Comparison of ENCODE assay signal across 8 cellular contexts in the genomic region with DNA sequence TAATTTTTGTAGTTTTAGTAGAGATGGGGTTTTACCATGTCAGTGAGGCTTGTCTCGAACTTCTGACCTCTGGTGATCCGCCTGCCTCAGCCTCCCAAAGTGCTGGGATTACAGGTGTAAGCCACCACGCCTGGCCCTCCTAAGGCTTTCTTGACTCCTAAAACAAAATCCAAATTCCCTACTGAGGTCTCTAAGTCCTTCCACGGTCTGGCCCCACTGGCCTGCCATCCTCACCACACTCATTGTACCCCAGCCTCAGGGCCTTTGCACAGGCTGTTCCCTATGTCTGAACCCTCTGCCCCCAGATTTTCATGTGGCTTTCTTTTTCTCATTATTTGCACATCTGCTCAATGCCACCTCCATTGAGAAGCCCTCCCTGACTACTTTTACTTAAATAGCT. TPM values are rescaled to one million over a fixed set of nuclear protein-coding genes. Genes with fewer than 3 reads are reported as not detected.
"Had no signal": no experiment of that assay in that cellular context is flagged by ENCODE, and none has a peak within 500 bp of the region (broad histone marks: within the 10 kb centered on the region; RNA-seq: fewer than 3 reads in every experiment).

No MANE protein-coding gene starts in this region.

- DNase-seq: GM23248, GOT3, H7, IMR-90, KG1 had no signal

- H3K4me3 ChIP-seq: GM23248, HAP-1 had no signal

- H3K36me3 ChIP-seq: HAP-1 had no signal

- H3K27ac ChIP-seq: GM23248 had no signal

- ATAC-seq: HCT116 had no signal

- H3K9me3 ChIP-seq: HAP-1 had no signal

RNA-seq across cellular contexts. Expression of gene MVB12B, which starts 34.7 kb away (rescaled TPM):
- total RNA-seq: HT-29 had no signal
